ENCODE assay signal across 21 cellular contexts in the genomic region with DNA sequence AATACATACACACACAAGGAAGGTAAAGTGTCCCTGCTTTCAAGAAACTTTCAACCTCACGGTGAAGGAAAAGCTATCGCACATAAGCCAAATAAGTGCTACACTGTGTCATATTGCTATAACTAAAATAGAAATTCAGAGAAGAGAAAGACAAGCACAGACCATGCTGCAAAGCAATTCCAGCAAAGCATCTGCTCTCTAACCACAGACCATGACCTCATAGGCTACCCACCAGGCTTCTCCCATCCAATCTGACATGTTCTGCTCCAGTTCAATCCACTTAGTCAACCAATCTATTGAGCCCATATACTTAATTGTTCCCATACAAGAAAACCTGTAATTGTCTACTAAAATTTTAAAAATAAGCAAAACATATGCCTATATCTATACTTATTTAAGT.
DNase-seq lines count a peak whose midpoint lies in the region; ATAC-seq and TF ChIP-seq lines count a peak whose summit lies in the region.
"Had no signal": no experiment of that assay in that cellular context is flagged by ENCODE, and none has a peak within 500 bp of the region (broad histone marks: within the 10 kb centered on the region; RNA-seq: fewer than 3 reads in every experiment).

No MANE protein-coding gene starts in this region.

- H3K9me3 ChIP-seq in SJCRH30 (replicated peaks) (no peaks in the 10 kb centered on the region), hepatocyte (ENCODE audit: low read depth) (no peaks in the 10 kb centered on the region)
- H3K9me3 ChIP-seq: A549; BLaER1 treated with 17β-estradiol and CSF1 and Interleukin-3, amounts not matched to agents 10 nM and 100 nM; Caco-2 had no signal

- no peaks in the 10 kb centered on the region for H3K9me2 ChIP-seq in hepatocyte (replicated peaks; ENCODE audit: insufficient read depth)

- no peaks in the 10 kb centered on the region for H3K79me2 ChIP-seq in hepatocyte

- H3K4me2 ChIP-seq in hepatocyte = no peak overlapping the region
- H3K4me2 ChIP-seq: A549; BLaER1 treated with 17β-estradiol and CSF1 and Interleukin-3, amounts not matched to agents 10 nM and 100 nM had no signal

- H3K4me1 Mint-ChIP-seq in activated naive CD8-positive, alpha-beta T cell treated with anti-CD3 and anti-CD28 coated beads, Interleukin-2, amount 50 U/mL, for 24 hours = no peaks in the 10 kb centered on the region
- H3K4me1 Mint-ChIP-seq: B cell had no signal

- no peak for ATAC-seq in HG03457 (IDR thresholded peaks at IDR 0.05; ENCODE audit: unreplicated experiment)
- no peak for ATAC-seq in activated naive CD8-positive, alpha-beta T cell treated with anti-CD3 and anti-CD28 coated beads, Interleukin-2, amount 50 U/mL, for 24 hours
- ATAC-seq: A549; CD8-positive, alpha-beta T cell; GM12878 had no signal

- no peak overlapping the region for H3K27ac Mint-ChIP-seq in activated naive CD8-positive, alpha-beta T cell treated with anti-CD3 and anti-CD28 coated beads, Interleukin-2, amount 50 U/mL, for 24 hours
- H3K27ac Mint-ChIP-seq: B cell; CD4-positive, alpha-beta T cell; CD8-positive, alpha-beta T cell had no signal

- H2AFZ ChIP-seq in hepatocyte = no peak overlapping the region

- H3K36me3 ChIP-seq in SJCRH30 = no peaks in the 10 kb centered on the region
- H3K36me3 ChIP-seq in hepatocyte (replicated peaks; ENCODE audit: insufficient read depth, low read depth) = no peaks in the 10 kb centered on the region
- H3K36me3 ChIP-seq: BLaER1 treated with 17β-estradiol and CSF1 and Interleukin-3, amounts not matched to agents 10 nM and 100 nM had no signal

- no peaks in the 10 kb centered on the region for H3K9me3 Mint-ChIP-seq in activated naive CD8-positive, alpha-beta T cell treated with anti-CD3 and anti-CD28 coated beads, Interleukin-2, amount 50 U/mL, for 24 hours
- H3K9me3 Mint-ChIP-seq: CD4-positive, alpha-beta T cell; CD8-positive, alpha-beta T cell had no signal

- 100% methylated on average over 2 of the region's 2 CpGs for WGBS in hepatocyte (ENCODE audit: low lambda C conversion rate, missing lambda C conversion rate)

- no peak overlapping the region for H3K4me3 ChIP-seq in SJCRH30
- no peak overlapping the region for H3K4me3 ChIP-seq in hepatocyte
- H3K4me3 ChIP-seq: A549; BLaER1 treated with 17β-estradiol and CSF1 and Interleukin-3, amounts not matched to agents 10 nM and 100 nM; GM12878 had no signal

- H3K27me3 Mint-ChIP-seq in activated naive CD8-positive, alpha-beta T cell treated with anti-CD3 and anti-CD28 coated beads, Interleukin-2, amount 50 U/mL, for 24 hours = no peaks in the 10 kb centered on the region
- H3K27me3 Mint-ChIP-seq: CD4-positive, alpha-beta T cell had no signal

- DNase-seq in DMS 273 (lab: John Stamatoyannopoulos, UW; ENCODE audit: unreplicated experiment) (peak; percentile 7), DMS 273 treated with DMSO at 0.1 percent for 48 hours (lab: John Stamatoyannopoulos, UW) (no peak), SJCRH30 (peak; percentile 20 to 21), myocyte (ENCODE audit: low read depth) (peak; percentile 64), hepatocyte (ENCODE audit: low spot score) (no peak)
- DNase-seq in activated naive CD8-positive, alpha-beta T cell treated with anti-CD3 and anti-CD28 coated beads, Interleukin-2, amount 50 U/mL, for 24 hours = no peak
- DNase-seq: AML-193; Caco-2; Calu3; CD4-positive, alpha-beta T cell; CD8-positive, alpha-beta T cell; DMS79 treated with DMSO at 0.1 percent for 48 hours; EL; GDM1 had no signal

- no peaks in the 10 kb centered on the region for H3K36me3 Mint-ChIP-seq in activated naive CD8-positive, alpha-beta T cell treated with anti-CD3 and anti-CD28 coated beads, Interleukin-2, amount 50 U/mL, for 24 hours (ENCODE audit: low read depth)
- H3K36me3 Mint-ChIP-seq: CD8-positive, alpha-beta T cell had no signal

- H4K20me1 ChIP-seq in hepatocyte (ENCODE audit: insufficient read depth, poor library complexity, severe bottlenecking) = no peaks in the 10 kb centered on the region
- H4K20me1 ChIP-seq: BLaER1 treated with 17β-estradiol and CSF1 and Interleukin-3, amounts not matched to agents 10 nM and 100 nM had no signal

- no peak overlapping the region for H3K27ac ChIP-seq in SJCRH30
- no peak overlapping the region for H3K27ac ChIP-seq in hepatocyte
- H3K27ac ChIP-seq: 22Rv1; A549; BLaER1 treated with 17β-estradiol and CSF1 and Interleukin-3, amounts not matched to agents 10 nM and 100 nM; C4-2B had no signal

- H3K4me3 Mint-ChIP-seq in activated naive CD8-positive, alpha-beta T cell treated with anti-CD3 and anti-CD28 coated beads, Interleukin-2, amount 50 U/mL, for 24 hours = no peak overlapping the region
- H3K4me3 Mint-ChIP-seq: B cell; CD4-positive, alpha-beta T cell; CD8-positive, alpha-beta T cell had no signal

- no peak for TF ChIP-seq CTCF in hepatocyte (IDR thresholded peaks at IDR 0.05; ENCODE audit: poor library complexity)

- H3K27me3 ChIP-seq in SJCRH30 = no peaks in the 10 kb centered on the region
- no peaks in the 10 kb centered on the region for H3K27me3 ChIP-seq in hepatocyte
- H3K27me3 ChIP-seq: BLaER1 treated with 17β-estradiol and CSF1 and Interleukin-3, amounts not matched to agents 10 nM and 100 nM had no signal

- H3K4me1 ChIP-seq in SJCRH30 (peaks cover 15% of the 10 kb centered on the region; the same call in 1 of the 2 replicates), hepatocyte (ENCODE audit: insufficient read depth) (peaks cover 9% of the 10 kb centered on the region)
- H3K4me1 ChIP-seq: A549; BLaER1 treated with 17β-estradiol and CSF1 and Interleukin-3, amounts not matched to agents 10 nM and 100 nM; Caco-2 had no signal

Comparison
In these comparisons a context has a peak if more than half of its experiments do, and no peak if none do; other contexts are left out.
1. DNase-seq: peak in DMS 273 (single experiment), SJCRH30 (2 of 2) and myocyte (single experiment); none in DMS 273 treated with DMSO at 0.1 percent for 48 hours (single experiment), hepatocyte (single experiment) and activated naive CD8-positive, alpha-beta T cell treated with anti-CD3 and anti-CD28 coated beads, Interleukin-2, amount 50 U/mL, for 24 hours (single experiment).